In the genomic region with DNA sequence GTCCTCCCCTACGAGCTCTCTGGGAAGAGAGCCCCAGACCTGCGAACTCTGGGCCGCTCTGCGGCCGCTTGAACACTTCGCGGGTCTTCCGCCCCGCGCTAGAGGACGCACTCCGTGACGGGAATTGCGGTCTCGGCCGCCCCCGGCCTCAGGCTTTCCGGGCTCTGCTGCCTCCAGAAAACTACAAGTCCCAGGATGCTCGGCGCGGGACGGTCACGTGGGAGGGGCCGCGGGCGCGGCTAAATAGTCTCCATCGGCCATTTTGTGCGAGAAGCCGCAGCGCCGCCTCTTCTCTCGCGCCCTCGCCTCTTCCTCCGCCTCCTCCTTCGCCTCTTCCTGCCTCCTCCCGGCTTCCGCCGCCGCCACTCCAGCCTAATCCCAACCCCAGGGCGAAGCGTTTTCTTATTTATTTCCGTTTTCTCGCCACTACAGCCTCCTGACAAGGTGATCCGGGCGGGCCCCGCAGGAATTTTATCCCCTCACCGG, we compare ENCODE assay signal across 8 cellular contexts. TPM values are rescaled to one million over a fixed set of nuclear protein-coding genes. Genes with fewer than 3 reads are reported as not detected.
DNase-seq lines count a peak whose midpoint lies in the region; ATAC-seq and TF ChIP-seq lines count a peak whose summit lies in the region.

A gene (plus strand): TSS at position 269 of the 486 bp plus-strand sequence. CDS start 235 bp downstream, outside the sequence.

- peak within 1 kb of the TSS; percentile 99 for H3K27ac Mint-ChIP-seq in activated B cell treated with CpG ODN at 0.5 μM for 24 hours

- intact Hi-C loops in activated B cell treated with CpG ODN at 0.5 μM for 24 hours (cut with micrococcal nuclease): loop anchor here (1.0 to 5.0 kb wide), 13 partner anchors 117 to 1812 kb away; a partner anchor contains a TSS

- H3K36me3 Mint-ChIP-seq in activated B cell treated with CpG ODN at 0.5 μM for 24 hours (ENCODE audit: low read depth): peaks cover 47% of the 10 kb centered on the region

- POLR2A ChIA-PET in activated B cell treated with CpG ODN at 0.5 μM for 24 hours (lab: Charles Lee): interaction anchor here (0.5 to 2.8 kb wide), 15 partner anchors 7 to 1652 kb away, joined by 3 to 12 read pairs (median 4); a partner anchor contains a TSS

- no peaks in the 10 kb centered on the region for H3K9me3 Mint-ChIP-seq in activated B cell treated with CpG ODN at 0.5 μM for 24 hours

- H3K4me1 Mint-ChIP-seq in activated B cell treated with CpG ODN at 0.5 μM for 24 hours: peaks cover 35% of the 10 kb centered on the region

- DNase-seq in AG08396 (ENCODE audit: low spot score) (peak; percentile 96), NCI-H226 (peak; percentile 94), activated B cell treated with CpG ODN at 0.5 μM for 24 hours (peak; percentile 99), iris pigment epithelial cell (ENCODE audit: low read depth) (peak; percentile 97)
- DNase-seq in central memory CD4-positive, alpha-beta T cell: peak; percentile 98
- DNase-seq in stimulated activated CD4-positive, alpha-beta T cell treated with anti-CD3 and anti-CD28 coated beads, Interleukin-12 subunit alpha, Interleukin-12 subunit beta, amount 100 ng/mL, for 48 hours (ENCODE audit: low read depth in 2 of 3, low spot score in 1 of 3): peak; percentile 95 to 98 (median 97)

- H3K27me3 Mint-ChIP-seq in activated B cell treated with CpG ODN at 0.5 μM for 24 hours: no peaks in the 10 kb centered on the region

- CTCF ChIA-PET in activated B cell treated with CpG ODN at 0.5 μM for 24 hours (lab: Charles Lee): interaction anchor here (0.6 to 4.1 kb wide), 5 partner anchors 11 to 892 kb away, joined by 3 to 16 read pairs (median 3); no protein-coding TSS in a partner anchor

- peak within 1 kb of the TSS; percentile 99 for H3K4me3 Mint-ChIP-seq in activated B cell treated with CpG ODN at 0.5 μM for 24 hours

- no peak for TF ChIP-seq CTCF in activated B cell treated with CpG ODN at 0.5 μM for 24 hours (IDR thresholded peaks at IDR 0.05)

- ATAC-seq in GM18907 (IDR thresholded peaks at IDR 0.05; ENCODE audit: unreplicated experiment): peak; percentile 96
- ATAC-seq in HG03175 (IDR thresholded peaks at IDR 0.05; ENCODE audit: unreplicated experiment): peak; percentile 95
- peak; percentile 88 for ATAC-seq in activated B cell treated with CpG ODN at 0.5 μM for 24 hours (ENCODE audit: low read depth)

RNA-seq across cellular contexts. Expression of the gene that starts here (rescaled TPM):
- 62.0 and 65.5 TPM in 2 replicates for total RNA-seq in activated B cell treated with CpG ODN at 0.5 μM for 24 hours

Comparison
In these comparisons a context has a peak if more than half of its experiments do, and no peak if none do; other contexts are left out.
1. Peak in every context shown above with its lines: DNase-seq and ATAC-seq.